1 cellular context compared by ENCODE assay signal in the genomic region with DNA sequence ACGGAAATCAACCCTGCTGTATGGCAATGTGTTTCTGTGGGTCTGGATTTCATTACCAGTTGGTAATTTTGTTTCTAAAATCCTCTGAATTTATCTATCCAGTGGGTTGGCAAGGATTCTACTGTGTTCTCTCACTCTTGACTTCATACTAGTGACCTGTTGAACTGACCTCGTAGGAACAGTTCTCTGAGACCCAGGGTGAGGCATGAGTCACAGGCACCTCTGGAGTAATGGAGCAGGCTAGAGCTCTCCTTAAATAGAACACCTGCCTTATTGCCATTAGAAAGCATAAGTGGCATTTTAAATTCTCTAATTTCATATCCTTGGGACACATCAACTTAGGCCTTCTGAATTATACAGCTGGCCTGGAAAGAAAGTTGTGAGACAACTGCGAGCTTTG.
TF ChIP-seq lines count a peak whose summit lies in the region.

No MANE protein-coding gene starts in this region.

TF ChIP-seq in GM23338, 12 proteins besides CTCF, POLR2A, EP300 and RAD21 (continued from another document):
- TF ChIP-seq, protein P1, sequence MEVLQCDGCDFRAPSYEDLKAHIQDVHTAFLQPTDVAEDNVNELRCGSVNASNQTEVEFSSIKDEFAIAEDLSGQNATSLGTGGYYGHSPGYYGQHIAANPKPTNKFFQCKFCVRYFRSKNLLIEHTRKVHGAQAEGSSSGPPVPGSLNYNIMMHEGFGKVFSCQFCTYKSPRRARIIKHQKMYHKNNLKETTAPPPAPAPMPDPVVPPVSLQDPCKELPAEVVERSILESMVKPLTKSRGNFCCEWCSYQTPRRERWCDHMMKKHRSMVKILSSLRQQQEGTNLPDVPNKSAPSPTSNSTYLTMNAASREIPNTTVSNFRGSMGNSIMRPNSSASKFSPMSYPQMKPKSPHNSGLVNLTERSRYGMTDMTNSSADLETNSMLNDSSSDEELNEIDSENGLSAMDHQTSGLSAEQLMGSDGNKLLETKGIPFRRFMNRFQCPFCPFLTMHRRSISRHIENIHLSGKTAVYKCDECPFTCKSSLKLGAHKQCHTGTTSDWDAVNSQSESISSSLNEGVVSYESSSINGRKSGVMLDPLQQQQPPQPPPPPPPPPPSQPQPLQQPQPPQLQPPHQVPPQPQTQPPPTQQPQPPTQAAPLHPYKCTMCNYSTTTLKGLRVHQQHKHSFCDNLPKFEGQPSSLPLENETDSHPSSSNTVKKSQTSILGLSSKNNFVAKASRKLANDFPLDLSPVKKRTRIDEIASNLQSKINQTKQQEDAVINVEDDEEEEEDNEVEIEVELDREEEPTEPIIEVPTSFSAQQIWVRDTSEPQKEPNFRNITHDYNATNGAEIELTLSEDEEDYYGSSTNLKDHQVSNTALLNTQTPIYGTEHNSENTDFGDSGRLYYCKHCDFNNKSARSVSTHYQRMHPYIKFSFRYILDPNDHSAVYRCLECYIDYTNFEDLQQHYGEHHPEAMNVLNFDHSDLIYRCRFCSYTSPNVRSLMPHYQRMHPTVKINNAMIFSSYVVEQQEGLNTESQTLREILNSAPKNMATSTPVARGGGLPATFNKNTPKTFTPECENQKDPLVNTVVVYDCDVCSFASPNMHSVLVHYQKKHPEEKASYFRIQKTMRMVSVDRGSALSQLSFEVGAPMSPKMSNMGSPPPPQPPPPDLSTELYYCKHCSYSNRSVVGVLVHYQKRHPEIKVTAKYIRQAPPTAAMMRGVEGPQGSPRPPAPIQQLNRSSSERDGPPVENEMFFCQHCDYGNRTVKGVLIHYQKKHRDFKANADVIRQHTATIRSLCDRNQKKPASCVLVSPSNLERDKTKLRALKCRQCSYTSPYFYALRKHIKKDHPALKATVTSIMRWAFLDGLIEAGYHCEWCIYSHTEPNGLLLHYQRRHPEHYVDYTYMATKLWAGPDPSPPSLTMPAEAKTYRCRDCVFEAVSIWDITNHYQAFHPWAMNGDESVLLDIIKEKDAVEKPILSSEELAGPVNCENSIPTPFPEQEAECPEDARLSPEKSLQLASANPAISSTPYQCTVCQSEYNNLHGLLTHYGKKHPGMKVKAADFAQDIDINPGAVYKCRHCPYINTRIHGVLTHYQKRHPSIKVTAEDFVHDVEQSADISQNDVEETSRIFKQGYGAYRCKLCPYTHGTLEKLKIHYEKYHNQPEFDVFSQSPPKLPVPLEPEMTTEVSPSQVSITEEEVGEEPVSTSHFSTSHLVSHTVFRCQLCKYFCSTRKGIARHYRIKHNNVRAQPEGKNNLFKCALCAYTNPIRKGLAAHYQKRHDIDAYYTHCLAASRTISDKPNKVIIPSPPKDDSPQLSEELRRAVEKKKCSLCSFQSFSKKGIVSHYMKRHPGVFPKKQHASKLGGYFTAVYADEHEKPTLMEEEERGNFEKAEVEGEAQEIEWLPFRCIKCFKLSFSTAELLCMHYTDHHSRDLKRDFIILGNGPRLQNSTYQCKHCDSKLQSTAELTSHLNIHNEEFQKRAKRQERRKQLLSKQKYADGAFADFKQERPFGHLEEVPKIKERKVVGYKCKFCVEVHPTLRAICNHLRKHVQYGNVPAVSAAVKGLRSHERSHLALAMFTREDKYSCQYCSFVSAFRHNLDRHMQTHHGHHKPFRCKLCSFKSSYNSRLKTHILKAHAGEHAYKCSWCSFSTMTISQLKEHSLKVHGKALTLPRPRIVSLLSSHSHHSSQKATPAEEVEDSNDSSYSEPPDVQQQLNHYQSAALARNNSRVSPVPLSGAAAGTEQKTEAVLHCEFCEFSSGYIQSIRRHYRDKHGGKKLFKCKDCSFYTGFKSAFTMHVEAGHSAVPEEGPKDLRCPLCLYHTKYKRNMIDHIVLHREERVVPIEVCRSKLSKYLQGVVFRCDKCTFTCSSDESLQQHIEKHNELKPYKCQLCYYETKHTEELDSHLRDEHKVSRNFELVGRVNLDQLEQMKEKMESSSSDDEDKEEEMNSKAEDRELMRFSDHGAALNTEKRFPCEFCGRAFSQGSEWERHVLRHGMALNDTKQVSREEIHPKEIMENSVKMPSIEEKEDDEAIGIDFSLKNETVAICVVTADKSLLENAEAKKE (CRISPR knock-in tag; IDR thresholded peaks at IDR 0.05): no peak
- TF ChIP-seq EZH2phosphoT487 (IDR thresholded peaks at IDR 0.05; ENCODE audit: unreplicated experiment): no peak
